ENCODE assay signal across 1 cellular context in the genomic region with DNA sequence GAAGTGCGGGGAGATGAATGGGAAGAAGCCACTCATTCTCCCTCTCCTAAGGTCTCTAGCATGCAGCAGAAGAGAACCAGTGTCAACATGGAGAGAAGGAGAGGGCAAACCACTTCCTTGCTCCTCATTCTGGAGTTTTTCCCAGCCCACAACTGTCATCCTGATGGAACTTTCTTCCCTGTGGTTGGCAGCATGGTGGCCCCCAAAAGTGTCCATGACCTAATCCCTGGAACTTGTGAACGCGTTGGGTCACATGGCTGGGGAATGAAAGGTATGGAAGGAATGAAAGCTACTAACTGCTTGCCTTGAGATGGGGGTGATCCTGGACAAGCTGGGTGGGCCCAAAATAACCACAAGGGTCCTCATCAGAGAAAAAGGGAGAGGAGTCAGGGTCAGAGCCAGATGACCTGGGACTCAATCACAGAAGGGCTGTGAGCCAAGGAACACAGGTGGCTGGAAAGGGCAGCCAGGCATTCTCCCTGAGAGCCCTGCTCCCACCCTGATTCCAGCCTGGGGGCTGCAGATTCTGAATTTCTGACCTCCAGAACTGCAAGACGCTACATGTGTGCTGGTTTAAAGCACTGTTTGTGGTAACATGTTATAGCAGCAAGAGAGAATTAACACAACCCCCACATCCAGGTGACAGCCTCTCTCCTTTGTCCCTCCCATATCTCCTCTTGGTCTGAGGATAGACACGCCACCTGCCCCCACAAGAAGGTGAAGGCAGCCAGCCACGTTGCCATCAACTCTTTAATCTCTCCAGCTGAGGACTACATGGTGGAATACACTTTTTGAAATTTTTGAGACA.
TF ChIP-seq lines count a peak whose summit lies in the region.

No MANE protein-coding gene starts in this region.

TF ChIP-seq in SK-N-SH, 30 proteins besides CTCF, POLR2A, EP300 and RAD21 (continued from another document):
- no peak; the same call in 1 of the 2 replicates for TF ChIP-seq TEAD4 (IDR thresholded peaks at IDR 0.05; ENCODE audit: borderline replicate concordance, insufficient read depth)
- TF ChIP-seq MEF2A (IDR thresholded peaks at IDR 0.05; ENCODE audit: borderline replicate concordance, low read depth), result no peak
- no peak for TF ChIP-seq GATA2 (CRISPR knock-in tag; IDR thresholded peaks at IDR 0.05)
- TF ChIP-seq RFX5 (IDR thresholded peaks at IDR 0.05; ENCODE audit: low read length), result no peak
- TF ChIP-seq, protein P1, sequence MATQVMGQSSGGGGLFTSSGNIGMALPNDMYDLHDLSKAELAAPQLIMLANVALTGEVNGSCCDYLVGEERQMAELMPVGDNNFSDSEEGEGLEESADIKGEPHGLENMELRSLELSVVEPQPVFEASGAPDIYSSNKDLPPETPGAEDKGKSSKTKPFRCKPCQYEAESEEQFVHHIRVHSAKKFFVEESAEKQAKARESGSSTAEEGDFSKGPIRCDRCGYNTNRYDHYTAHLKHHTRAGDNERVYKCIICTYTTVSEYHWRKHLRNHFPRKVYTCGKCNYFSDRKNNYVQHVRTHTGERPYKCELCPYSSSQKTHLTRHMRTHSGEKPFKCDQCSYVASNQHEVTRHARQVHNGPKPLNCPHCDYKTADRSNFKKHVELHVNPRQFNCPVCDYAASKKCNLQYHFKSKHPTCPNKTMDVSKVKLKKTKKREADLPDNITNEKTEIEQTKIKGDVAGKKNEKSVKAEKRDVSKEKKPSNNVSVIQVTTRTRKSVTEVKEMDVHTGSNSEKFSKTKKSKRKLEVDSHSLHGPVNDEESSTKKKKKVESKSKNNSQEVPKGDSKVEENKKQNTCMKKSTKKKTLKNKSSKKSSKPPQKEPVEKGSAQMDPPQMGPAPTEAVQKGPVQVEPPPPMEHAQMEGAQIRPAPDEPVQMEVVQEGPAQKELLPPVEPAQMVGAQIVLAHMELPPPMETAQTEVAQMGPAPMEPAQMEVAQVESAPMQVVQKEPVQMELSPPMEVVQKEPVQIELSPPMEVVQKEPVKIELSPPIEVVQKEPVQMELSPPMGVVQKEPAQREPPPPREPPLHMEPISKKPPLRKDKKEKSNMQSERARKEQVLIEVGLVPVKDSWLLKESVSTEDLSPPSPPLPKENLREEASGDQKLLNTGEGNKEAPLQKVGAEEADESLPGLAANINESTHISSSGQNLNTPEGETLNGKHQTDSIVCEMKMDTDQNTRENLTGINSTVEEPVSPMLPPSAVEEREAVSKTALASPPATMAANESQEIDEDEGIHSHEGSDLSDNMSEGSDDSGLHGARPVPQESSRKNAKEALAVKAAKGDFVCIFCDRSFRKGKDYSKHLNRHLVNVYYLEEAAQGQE (IDR thresholded peaks at IDR 0.05; ENCODE audit: low read depth, low read length), result no peak
- 0 out of 2 replicates have a peak, but pooled peaks have one; percentile 10 for TF ChIP-seq JUND (IDR thresholded peaks at IDR 0.05)
- no peak for TF ChIP-seq RCOR1 (IDR thresholded peaks at IDR 0.05; ENCODE audit: low read length)
- no peak for TF ChIP-seq RXRA (IDR thresholded peaks at IDR 0.05; ENCODE audit: borderline replicate concordance, low read depth)
- TF ChIP-seq FOSL2 (IDR thresholded peaks at IDR 0.05; ENCODE audit: borderline replicate concordance, low read depth), result no peak
- TF ChIP-seq MXI1 (IDR thresholded peaks at IDR 0.05; ENCODE audit: low read depth, low read length), result no peak
- peak; percentile 47; the same call in 1 of the 2 replicates for TF ChIP-seq PBX3 (IDR thresholded peaks at IDR 0.05)
- peak; percentile 31; the same call in 1 of the 2 replicates for TF ChIP-seq NFIC (IDR thresholded peaks at IDR 0.05; ENCODE audit: borderline replicate concordance)
- no peak for TF ChIP-seq FOXJ3 (CRISPR knock-in tag; IDR thresholded peaks at IDR 0.05)
- no peak for TF ChIP-seq SMC3 (IDR thresholded peaks at IDR 0.05; ENCODE audit: low read depth, low read length)
